9 cellular contexts compared by ENCODE assay signal in the genomic region with DNA sequence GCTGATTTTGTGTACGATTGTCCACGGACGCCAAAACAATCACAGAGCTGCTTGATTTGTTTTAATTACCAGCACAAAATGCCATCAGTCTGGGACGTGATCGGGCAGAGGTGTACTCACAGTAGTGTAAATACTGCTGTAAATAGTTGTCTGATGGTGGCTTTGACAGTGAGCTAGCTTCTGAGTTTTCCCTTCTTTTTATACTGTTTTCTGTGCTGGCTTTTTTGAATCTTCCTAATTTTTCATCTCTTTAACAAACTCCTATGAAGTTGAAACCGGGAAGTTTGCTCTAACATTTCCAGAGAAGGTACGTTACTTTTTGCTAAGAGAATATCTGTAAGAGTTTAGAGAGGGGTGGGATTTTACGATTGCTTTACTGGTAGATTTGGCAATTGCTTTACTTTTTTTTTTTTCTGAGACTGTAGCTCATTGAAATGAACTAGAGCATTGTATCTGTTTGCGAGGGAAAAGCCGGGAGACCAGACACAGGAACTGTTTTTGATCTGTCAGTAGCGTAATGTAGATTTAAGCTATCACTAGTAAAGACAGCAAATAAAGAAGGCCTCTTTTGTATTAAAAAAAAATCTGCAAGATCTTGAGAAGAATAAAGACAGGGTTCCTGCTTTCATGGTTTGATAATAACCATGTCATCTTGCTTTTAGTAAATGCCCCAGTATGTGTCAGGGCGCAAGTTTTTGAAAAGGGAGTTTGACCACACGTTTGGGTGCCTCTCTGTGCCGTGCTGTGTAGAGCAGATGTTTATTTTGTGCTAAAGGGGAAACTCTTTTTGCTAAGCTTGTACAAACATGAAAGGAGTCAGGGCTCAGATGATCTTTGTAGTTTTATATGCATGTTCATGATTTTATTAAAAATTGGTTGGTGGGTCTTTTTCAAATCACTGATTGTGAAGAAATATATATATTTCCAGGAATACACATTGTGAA. TPM values are rescaled to one million over a fixed set of nuclear protein-coding genes. Genes with fewer than 3 reads are reported as not detected.
DNase-seq lines count a peak whose midpoint lies in the region; ATAC-seq lines count a peak whose summit lies in the region.
"Had no signal": no experiment of that assay in that cellular context is flagged by ENCODE, and none has a peak within 500 bp of the region (broad histone marks: within the 10 kb centered on the region; RNA-seq: fewer than 3 reads in every experiment).

No MANE protein-coding gene starts in this region.

- H3K4me3 ChIP-seq in HAP-1 (peak overlapping the region; percentile 22), SK-N-MC (peak overlapping the region; percentile 78), skeletal muscle tissue (ENCODE audit: low read length in 3 of 3) (peak overlapping the region; percentile 64 to 69 (median 68))

- intact Hi-C loops in left ventricle myocardium superior (cut with micrococcal nuclease), result no loop called here

- ATAC-seq in left ventricle myocardium superior (peak; percentile 42), GM18868 (IDR thresholded peaks at IDR 0.05; ENCODE audit: unreplicated experiment) (no peak)

- H3K4me1 ChIP-seq in HAP-1 (peaks cover 34% of the 10 kb centered on the region), skeletal muscle tissue (ENCODE audit: control insufficient read depth in 3 of 3, insufficient read depth in 3 of 3, low read length in 3 of 3) (peaks cover 10 to 13% (median 12%) of the 10 kb centered on the region in 3 donors)

- H3K27ac ChIP-seq in SK-N-MC (peak overlapping the region; percentile 90), skeletal muscle tissue (ENCODE audit: low read depth, low read length) (peak overlapping the region; percentile 76)

- in situ Hi-C loops in HAP-1 (cut with MboI; ENCODE audit: low sequenced_read_pairs), result loop anchor here (25.0 kb wide), 1 partner anchor 247 kb away; no protein-coding TSS in a partner anchor

- no peak for DNase-seq in HAP-1 (ENCODE audit: low spot score in 2 of 2)
- DNase-seq in SK-N-MC (ENCODE audit: low read depth, low spot score), result no peak
- DNase-seq in left ventricle myocardium superior, result no peak
- DNase-seq in UCSD-AML1 (lab: John Stamatoyannopoulos, UW; ENCODE audit: unreplicated experiment), result no peak
- no peak for DNase-seq in stimulated activated CD4-positive, alpha-beta T cell treated with anti-CD3 and anti-CD28 coated beads, Interleukin-4, amount 100 ng/mL, for 1 hour
- DNase-seq in midbrain (lab: John Stamatoyannopoulos, UW), result no peak
- DNase-seq: activated CD4-positive, CD25-positive, alpha-beta regulatory T cell treated with anti-CD3 and anti-CD28 coated beads, Interleukin-2, amount 50 U/mL, for 72 hours had no signal

- H3K27me3 ChIP-seq in HAP-1 (ENCODE audit: low read depth) (no peaks in the 10 kb centered on the region), skeletal muscle tissue (ENCODE audit: control insufficient read depth in 3 of 3, insufficient read depth in 3 of 3, low read length in 3 of 3) (no peaks in the 10 kb centered on the region)

- H3K36me3 ChIP-seq in HAP-1 (replicated peaks), result no peaks in the 10 kb centered on the region
- H3K36me3 ChIP-seq in SK-N-MC (ENCODE audit: insufficient read depth, low read length), result no peaks in the 10 kb centered on the region
- no peaks in the 10 kb centered on the region for H3K36me3 ChIP-seq in skeletal muscle tissue (ENCODE audit: control insufficient read depth in 3 of 3, insufficient read depth in 3 of 3, low read length in 3 of 3)

- H3K9ac ChIP-seq in SK-N-MC (ENCODE audit: insufficient read length) (peak overlapping the region; percentile 77), skeletal muscle tissue (ENCODE audit: low read depth in 1 of 3, low read length in 3 of 3) (peak overlapping the region; percentile 72 to 82 (median 80))

- H3K9me3 ChIP-seq in HAP-1 (no peaks in the 10 kb centered on the region), SK-N-MC (ENCODE audit: low read depth, low read length) (no peaks in the 10 kb centered on the region), skeletal muscle tissue (ENCODE audit: control insufficient read depth in 3 of 3, low read length in 3 of 3) (no peaks in the 10 kb centered on the region)

RNA-seq across cellular contexts. Expression of a gene that starts 0.7 kb away (rescaled TPM):
- total RNA-seq in left ventricle myocardium superior (1.2 TPM), skeletal muscle tissue (10.4 TPM)

Comparison
In these comparisons a context has a peak if more than half of its experiments do, and no peak if none do; other contexts are left out.
1. H3K4me3 ChIP-seq: peak in every context shown above with its lines; median percentile 78 in SK-N-MC; 68 in skeletal muscle tissue; 22 in HAP-1.